Comparison of ENCODE assay signal across 1 cellular context in genomic region chr18:48470484-48471180, GRCh38.
TF ChIP-seq lines count a peak whose summit lies in the region.

No MANE protein-coding gene starts in this region.

TF ChIP-seq in GM23338, 12 proteins besides CTCF, POLR2A, EP300 and RAD21 (continued from another document):
- no peak for TF ChIP-seq EZH2 (IDR thresholded peaks at IDR 0.05; ENCODE audit: low read depth, unreplicated experiment)
- no peak for TF ChIP-seq CREB1 (CRISPR knock-in tag; IDR thresholded peaks at IDR 0.05; ENCODE audit: low read depth)
- no peak for TF ChIP-seq ZNF331 (CRISPR knock-in tag; IDR thresholded peaks at IDR 0.05; ENCODE audit: low read depth)
TF ChIP-seq in GM23338: peak in this region for 0.
